14 cellular contexts compared by ENCODE assay signal in genomic region chr4:155609455-155610059, GRCh38. TPM values are rescaled to one million over a fixed set of nuclear protein-coding genes. Genes with fewer than 3 reads are reported as not detected.
DNase-seq lines count a peak whose midpoint lies in the region; ATAC-seq lines count a peak whose summit lies in the region.
"Had no signal": no experiment of that assay in that cellular context is flagged by ENCODE, and none has a peak within 500 bp of the region (broad histone marks: within the 10 kb centered on the region; RNA-seq: fewer than 3 reads in every experiment).

No MANE protein-coding gene starts in this region.

- ATAC-seq in GM18498 (IDR thresholded peaks at IDR 0.05; ENCODE audit: unreplicated experiment): peak; percentile 81
- ATAC-seq in GM19438 (IDR thresholded peaks at IDR 0.05; ENCODE audit: low read depth, unreplicated experiment): peak; percentile 68
- ATAC-seq in HG02798 (IDR thresholded peaks at IDR 0.05; ENCODE audit: poor library complexity, unreplicated experiment): peak; percentile 84
- ATAC-seq in HG03521 (IDR thresholded peaks at IDR 0.05; ENCODE audit: unreplicated experiment): peak; percentile 61
- ATAC-seq: sciatic nerve, SK-N-SH treated with all-trans-retinoic acid at 6 μM for 48 hours, upper lobe of right lung had no signal

- H3K4me1 Mint-ChIP-seq in immature natural killer cell: no peaks in the 10 kb centered on the region
- H3K4me1 Mint-ChIP-seq: activated CD4-positive, alpha-beta T cell treated with anti-CD3 and anti-CD28 coated beads, Interleukin-2, amount 10 ng/mL, durations not matched to agents 24 days and 14 days had no signal

- H3K27ac Mint-ChIP-seq in immature natural killer cell: no peak overlapping the region
- H3K27ac Mint-ChIP-seq: activated CD4-positive, alpha-beta T cell treated with anti-CD3 and anti-CD28 coated beads, Interleukin-2, amount 10 ng/mL, durations not matched to agents 24 days and 14 days had no signal

- H3K9me3 Mint-ChIP-seq in immature natural killer cell: no peaks in the 10 kb centered on the region
- H3K9me3 Mint-ChIP-seq: activated CD4-positive, alpha-beta T cell treated with anti-CD3 and anti-CD28 coated beads, Interleukin-2, amount 10 ng/mL, durations not matched to agents 24 days and 14 days had no signal

- H3K4me3 Mint-ChIP-seq in immature natural killer cell: no peak overlapping the region
- H3K4me3 Mint-ChIP-seq: activated CD4-positive, alpha-beta T cell treated with anti-CD3 and anti-CD28 coated beads, Interleukin-2, amount 10 ng/mL, durations not matched to agents 24 days and 14 days had no signal

- H3K36me3 Mint-ChIP-seq in immature natural killer cell: no peaks in the 10 kb centered on the region

- peaks cover 0 to 2% (median 0%) of the 10 kb centered on the region in 3 donors for H3K27me3 Mint-ChIP-seq in immature natural killer cell (ENCODE audit: low read depth in 3 of 3)

- no peak for DNase-seq in activated CD4-positive, alpha-beta T cell treated with anti-CD3 and anti-CD28 coated beads, Interleukin-2, amount 50 U/mL, for 4 hours
- DNase-seq in hippocampal formation (lab: John Stamatoyannopoulos, UW): no peak
- DNase-seq in immature natural killer cell: no peak
- no peak for DNase-seq in MV-4-11 (lab: John Stamatoyannopoulos, UW)
- DNase-seq: activated CD4-positive, alpha-beta T cell treated with anti-CD3 and anti-CD28 coated beads, Interleukin-2, amount 10 ng/mL, durations not matched to agents 24 days and 14 days; activated effector memory CD4-positive, alpha-beta T cell treated with anti-CD3 and anti-CD28 coated beads, Interleukin-2, amount 50 U/mL, for 16 hours; NCI-H1092 treated with DMSO at 0.1 percent for 48 hours; upper lobe of right lung had no signal

RNA-seq across cellular contexts. Expression of gene GUCY1A1, which starts 57.1 kb away (rescaled TPM):
- polyA plus RNA-seq in immature natural killer cell: 10 to 100 TPM in 2 of 3 donors, 1 to 10 TPM in 1; 6.1 to 15.8 (median 12.6) TPM
